8 cellular contexts compared by ENCODE assay signal in genomic region chr3:157136647-157137387, GRCh38. TPM values are rescaled to one million over a fixed set of nuclear protein-coding genes. Genes with fewer than 3 reads are reported as not detected.
A peak's percentile ranks its signal among the peaks of the same experiment; 100 is the strongest.
DNase-seq lines count a peak whose midpoint lies in the region; ATAC-seq and TF ChIP-seq lines count a peak whose summit lies in the region.

No MANE protein-coding gene starts in this region.

- H3K9ac ChIP-seq in duodenal mucosa (ENCODE audit: low read depth in 1 of 2, low read length in 2 of 2): peak overlapping the region; percentile 13 to 48

- H3K9me3 ChIP-seq in KOPT-K1 (ENCODE audit: insufficient read depth, low read length, poor library complexity, severe bottlenecking): no peaks in the 10 kb centered on the region
- no peaks in the 10 kb centered on the region for H3K9me3 ChIP-seq in duodenal mucosa (ENCODE audit: control insufficient read depth in 1 of 2, low read length in 2 of 2)
- H3K9me3 ChIP-seq in prostate gland: no peaks in the 10 kb centered on the region

- H3K36me3 ChIP-seq in KOPT-K1 (ENCODE audit: insufficient read depth, low read length) (0 out of 2 replicates have a peak, but pooled peaks cover 6% of the 10 kb centered on the region), duodenal mucosa (ENCODE audit: control insufficient read depth in 1 of 2, insufficient read depth in 2 of 2, low read length in 2 of 2) (peaks cover 0 to 11% of the 10 kb centered on the region in 2 donors), prostate gland (no peaks in the 10 kb centered on the region), brain microvascular endothelial cell (replicated peaks) (no peaks in the 10 kb centered on the region)

- DNase-seq in prostate gland (ENCODE audit: low spot score) (peak; percentile 46), NK-92 (lab: John Stamatoyannopoulos, UW; ENCODE audit: unreplicated experiment) (no peak), putamen (ENCODE audit: low spot score) (no peak), brain microvascular endothelial cell (no peak)

- in situ Hi-C loops in brain microvascular endothelial cell (cut with HindIII; ENCODE audit: low pct_ligation_motif_present, low sequenced_read_pairs): no loop called here

- peaks cover 37 to 47% of the 10 kb centered on the region in 2 donors for H3K4me1 ChIP-seq in duodenal mucosa (ENCODE audit: control insufficient read depth in 1 of 2, insufficient read depth in 2 of 2, low read length in 2 of 2)
- peaks cover 33% of the 10 kb centered on the region for H3K4me1 ChIP-seq in prostate gland (replicated peaks)

- H3K27ac ChIP-seq in KOPT-K1 (ENCODE audit: low read depth, low read length, poor library complexity, severe bottlenecking) (peak overlapping the region; percentile 83), duodenal mucosa (ENCODE audit: low read depth, low read length) (peak overlapping the region; percentile 55), prostate gland (peak overlapping the region; percentile 77 to 94), brain microvascular endothelial cell (no peak overlapping the region)

- H3K27me3 ChIP-seq in duodenal mucosa (ENCODE audit: control insufficient read depth in 1 of 2, insufficient read depth in 2 of 2, low read length in 2 of 2): no peaks in the 10 kb centered on the region
- H3K27me3 ChIP-seq in prostate gland (replicated peaks; ENCODE audit: insufficient read depth): no peaks in the 10 kb centered on the region
- H3K27me3 ChIP-seq in brain microvascular endothelial cell (replicated peaks): no peaks in the 10 kb centered on the region

- WGBS in prostate gland: 19% methylated on average over 6 of the region's 6 CpGs

- H3K4me3 ChIP-seq in duodenal mucosa (ENCODE audit: low read depth in 1 of 2, low read length in 2 of 2) (peak overlapping the region in 1 of 2 donors; percentile 42), prostate gland (no peak overlapping the region), brain microvascular endothelial cell (ENCODE audit: low read depth, low read length) (no peak overlapping the region)

- ATAC-seq in GM19023 (IDR thresholded peaks at IDR 0.05; ENCODE audit: unreplicated experiment) (peak; percentile 19), GM18868 (IDR thresholded peaks at IDR 0.05; ENCODE audit: unreplicated experiment) (no peak)

- TF ChIP-seq CTCF in prostate gland (IDR thresholded peaks at IDR 0.05) (no peak), brain microvascular endothelial cell (IDR thresholded peaks at IDR 0.05; ENCODE audit: low read depth, low read length, missing control alignments) (no peak)

- intact Hi-C loops in prostate gland (cut with DNase I): loop anchor here (2.0 kb wide), 1 partner anchor 462 kb away; the partner anchor contains the start of gene TIPARP

- no peak for TF ChIP-seq POLR2A in prostate gland (IDR thresholded peaks at IDR 0.05)

RNA-seq across cellular contexts. Expression of gene CCNL1, which starts 23.1 kb away (rescaled TPM):
- total RNA-seq in prostate gland: 100 to 1,000 TPM in 1 of 2 donors, 10 to 100 TPM in 1; 94.5 to 157 TPM
